12 cellular contexts compared by ENCODE assay signal in genomic region chr11:121067453-121067852, GRCh38. TPM values are rescaled to one million over a fixed set of nuclear protein-coding genes. Genes with fewer than 3 reads are reported as not detected.
A peak's percentile ranks its signal among the peaks of the same experiment; 100 is the strongest.
DNase-seq lines count a peak whose midpoint lies in the region; ATAC-seq, FAIRE-seq and TF ChIP-seq lines count a peak whose summit lies in the region.
"Had no signal": no experiment of that assay in that cellular context is flagged by ENCODE, and none has a peak within 500 bp of the region (broad histone marks: within the 10 kb centered on the region; RNA-seq: fewer than 3 reads in every experiment).

No MANE protein-coding gene starts in this region.

- intact Hi-C loops in kidney (cut with DNase I): no loop called here

- H3K4me1 ChIP-seq in SJCRH30 (peaks cover 9% of the 10 kb centered on the region; the same call in 1 of the 2 replicates), liver (ENCODE audit: control insufficient read depth in 4 of 4, insufficient read depth in 4 of 4, low read length in 3 of 4) (peaks cover 6 to 20% (median 17%) of the 10 kb centered on the region in 4 donors), kidney (ENCODE audit: control insufficient read depth in 1 of 2, insufficient read depth in 1 of 2, low read depth in 1 of 2, low read length in 2 of 2) (peaks cover 0 to 2% of the 10 kb centered on the region in 2 donors), neuronal stem cell (ENCODE audit: control insufficient read depth in 2 of 2, insufficient read depth in 1 of 2, low read depth in 1 of 2, low read length in 2 of 2) (peaks cover 4 to 11% of the 10 kb centered on the region in 2 donors)

- H3K9ac ChIP-seq in liver (ENCODE audit: low read depth in 1 of 2, low read length in 2 of 2) (peak overlapping the region in 1 of 2 donors; percentile 56), kidney (ENCODE audit: low read length in 2 of 2) (no peak overlapping the region), neuronal stem cell (ENCODE audit: low read depth, low read length, poor library complexity) (no peak overlapping the region)
- H3K9ac ChIP-seq: BLaER1 had no signal

- H3K4me2 ChIP-seq in neuronal stem cell (ENCODE audit: insufficient read depth, low read length, poor library complexity, severe bottlenecking): no peak overlapping the region
- H3K4me2 ChIP-seq: BLaER1 had no signal

- no peak overlapping the region for H2BK15ac ChIP-seq in neuronal stem cell (ENCODE audit: low read length)

- H3K79me1 ChIP-seq in neuronal stem cell (ENCODE audit: low read depth, low read length): no peaks in the 10 kb centered on the region

- H3K9me3 ChIP-seq in SJCRH30 (replicated peaks): no peaks in the 10 kb centered on the region
- H3K9me3 ChIP-seq in liver (ENCODE audit: control insufficient read depth in 4 of 4, low read length in 3 of 4): no peaks in the 10 kb centered on the region
- no peaks in the 10 kb centered on the region for H3K9me3 ChIP-seq in kidney (ENCODE audit: control insufficient read depth in 1 of 2, low read length in 2 of 2)
- H3K9me3 ChIP-seq in neuronal stem cell (replicated peaks in 1 of 2; ENCODE audit: control insufficient read depth in 2 of 2, insufficient read depth in 1 of 2, low read depth in 1 of 2, low read length in 2 of 2): peaks cover 0 to 2% of the 10 kb centered on the region in 2 donors

- H2BK120ac ChIP-seq in neuronal stem cell (ENCODE audit: low read depth, low read length): no peak overlapping the region

- TF ChIP-seq RAD21 in liver (IDR thresholded peaks at IDR 0.05): peak; percentile 45 to 62

- H4K8ac ChIP-seq in neuronal stem cell (ENCODE audit: low read depth, low read length): no peak overlapping the region

- H3K4ac ChIP-seq in neuronal stem cell (ENCODE audit: low read length): no peak overlapping the region

- DNase-seq in DMS153 treated with DMSO at 0.1 percent for 48 hours (lab: John Stamatoyannopoulos, UW; ENCODE audit: unreplicated experiment): peak; percentile 80
- peak; percentile 0 for DNase-seq in NCI-H1694 (lab: John Stamatoyannopoulos, UW)
- peak; percentile 4 to 62 for DNase-seq in SJCRH30
- DNase-seq in kidney: no peak
- DNase-seq in T-helper 1 cell: no peak
- DNase-seq in neuronal stem cell (ENCODE audit: low spot score): no peak
- DNase-seq: activated CD4-positive, alpha-beta T cell treated with anti-CD3 and anti-CD28 coated beads for 4 hours; nucleus accumbens; stimulated activated CD4-positive, alpha-beta T cell treated with anti-CD3 and anti-CD28 coated beads, Interleukin-15, amount 100 ng/mL, for 24 hours had no signal

- no peak overlapping the region for H3K23ac ChIP-seq in neuronal stem cell (ENCODE audit: low read depth, low read length, poor library complexity)

- 28% methylated on average over 2 of the region's 2 CpGs for WGBS in liver
- no CpG with 5 or more reads among the region's 2 CpGs for WGBS in neuronal stem cell (ENCODE audit: extremely low coverage in 2 of 2, insufficient read length in 2 of 2, insufficient replicate concordance in 1 of 2), 2 donors

- no peak overlapping the region for H2BK12ac ChIP-seq in neuronal stem cell (ENCODE audit: low read length)

- no peak for FAIRE-seq in kidney (lab: Jason Lieb, UNC)

- TF ChIP-seq CTCF in liver (IDR thresholded peaks at IDR 0.05; ENCODE audit: low read depth, low read length, missing input control) (no peak), kidney (IDR thresholded peaks at IDR 0.05; ENCODE audit: borderline replicate concordance, extremely low read depth, insufficient read depth) (no peak)

- H3K27me3 ChIP-seq in SJCRH30 (no peaks in the 10 kb centered on the region), liver (ENCODE audit: control insufficient read depth in 4 of 4, insufficient read depth in 4 of 4, low read length in 3 of 4) (no peaks in the 10 kb centered on the region), neuronal stem cell (ENCODE audit: control insufficient read depth in 3 of 3, insufficient read depth in 3 of 3, low read depth in 1 of 3, low read length in 3 of 3) (no peaks in the 10 kb centered on the region)
- H3K27me3 ChIP-seq: BLaER1 had no signal

- H4K91ac ChIP-seq in neuronal stem cell (ENCODE audit: low read depth, low read length, poor library complexity): no peak overlapping the region

- H3K4me3 ChIP-seq in SJCRH30 (no peak overlapping the region), liver (ENCODE audit: low read depth in 1 of 3, low read length in 3 of 3) (no peak overlapping the region), kidney (ENCODE audit: low read length in 2 of 2) (no peak overlapping the region), neuronal stem cell (ENCODE audit: low read length in 2 of 2) (no peak overlapping the region)
- H3K4me3 ChIP-seq: BLaER1 had no signal

- no peak overlapping the region for H2BK5ac ChIP-seq in neuronal stem cell (ENCODE audit: low read length)

- H2AFZ ChIP-seq in neuronal stem cell (ENCODE audit: low read length): no peak overlapping the region

- peaks cover 4% of the 10 kb centered on the region; the same call in 1 of the 2 replicates for H3K36me3 ChIP-seq in SJCRH30
- H3K36me3 ChIP-seq in liver (ENCODE audit: control insufficient read depth in 4 of 4, insufficient read depth in 3 of 4, low read depth in 1 of 4, low read length in 3 of 4): peaks cover 0 to 6% (median 2%) of the 10 kb centered on the region in 4 donors
- peaks cover 6 to 10% of the 10 kb centered on the region in 2 donors for H3K36me3 ChIP-seq in kidney (ENCODE audit: control insufficient read depth in 1 of 2, insufficient read depth in 2 of 2, low read length in 2 of 2)
- H3K36me3 ChIP-seq in neuronal stem cell (replicated peaks in 1 of 2; ENCODE audit: control insufficient read depth in 2 of 2, insufficient read depth in 2 of 2, low read length in 2 of 2): peaks cover 0 to 67% of the 10 kb centered on the region in 2 donors

- no peak overlapping the region for H2AK5ac ChIP-seq in neuronal stem cell (ENCODE audit: low read depth, low read length)

- H3K18ac ChIP-seq in neuronal stem cell (ENCODE audit: low read length): no peak overlapping the region

- H3K27ac ChIP-seq in SJCRH30: peak overlapping the region; percentile 27; the same call in 1 of the 2 replicates
- peak overlapping the region; percentile 55 to 71 for H3K27ac ChIP-seq in liver (ENCODE audit: low read depth in 1 of 2, low read length in 2 of 2)
- H3K27ac ChIP-seq in kidney (ENCODE audit: low read depth in 2 of 2, low read length in 2 of 2): no peak overlapping the region
- H3K27ac ChIP-seq in neuronal stem cell (replicated peaks; ENCODE audit: low read length): no peak overlapping the region
- H3K27ac ChIP-seq: BLaER1 had no signal

- no peak for ATAC-seq in HG03520 (IDR thresholded peaks at IDR 0.05; ENCODE audit: unreplicated experiment)

- no peak overlapping the region for H3K14ac ChIP-seq in neuronal stem cell (ENCODE audit: low read length)

TF ChIP-seq in liver, 16 proteins besides CTCF, POLR2A, EP300 and RAD21 (continues in another document):
- peak; percentile 84 for TF ChIP-seq REST (IDR thresholded peaks at IDR 0.05)
- TF ChIP-seq JUND (IDR thresholded peaks at IDR 0.05): peak; percentile 65 to 83
- TF ChIP-seq YY1 (IDR thresholded peaks at IDR 0.05): peak; percentile 95
- TF ChIP-seq, protein P1, sequence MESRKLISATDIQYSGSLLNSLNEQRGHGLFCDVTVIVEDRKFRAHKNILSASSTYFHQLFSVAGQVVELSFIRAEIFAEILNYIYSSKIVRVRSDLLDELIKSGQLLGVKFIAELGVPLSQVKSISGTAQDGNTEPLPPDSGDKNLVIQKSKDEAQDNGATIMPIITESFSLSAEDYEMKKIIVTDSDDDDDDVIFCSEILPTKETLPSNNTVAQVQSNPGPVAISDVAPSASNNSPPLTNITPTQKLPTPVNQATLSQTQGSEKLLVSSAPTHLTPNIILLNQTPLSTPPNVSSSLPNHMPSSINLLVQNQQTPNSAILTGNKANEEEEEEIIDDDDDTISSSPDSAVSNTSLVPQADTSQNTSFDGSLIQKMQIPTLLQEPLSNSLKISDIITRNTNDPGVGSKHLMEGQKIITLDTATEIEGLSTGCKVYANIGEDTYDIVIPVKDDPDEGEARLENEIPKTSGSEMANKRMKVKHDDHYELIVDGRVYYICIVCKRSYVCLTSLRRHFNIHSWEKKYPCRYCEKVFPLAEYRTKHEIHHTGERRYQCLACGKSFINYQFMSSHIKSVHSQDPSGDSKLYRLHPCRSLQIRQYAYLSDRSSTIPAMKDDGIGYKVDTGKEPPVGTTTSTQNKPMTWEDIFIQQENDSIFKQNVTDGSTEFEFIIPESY (IDR thresholded peaks at IDR 0.05): peak; percentile 76

RNA-seq across cellular contexts. Expression of gene TECTA, which starts 33.6 kb away (rescaled TPM):
- total RNA-seq in SJCRH30 (2014; rRNA removed; shearing (Covaris generic)): 0.76 and 1.1 TPM in 2 replicates
- 1 to 10 TPM in 1 of 2 donors, under 1 TPM in 1; 0.93 to 2.4 TPM for total RNA-seq in liver
- under 1 TPM; 0.46 to 0.52 TPM for polyA plus RNA-seq in liver
- total RNA-seq in kidney: 1.2 TPM
- 0.54 TPM for polyA plus RNA-seq in kidney (ENCODE audit: insufficient read depth, low read depth, low replicate concordance)
- polyA plus RNA-seq in neuronal stem cell (2013, experiment 1 of 2): 0.47 TPM
- polyA plus RNA-seq in neuronal stem cell (2013, experiment 2 of 2): 0.54 TPM

RNA-seq across cellular contexts. Expression of gene TBCEL, which starts 43.6 kb away (rescaled TPM):
- total RNA-seq in SJCRH30 (2014; rRNA removed; shearing (Covaris generic)): 16.2 and 18.0 TPM in 2 replicates
- total RNA-seq in liver: 10 to 100 TPM; 25.9 to 41.3 TPM
- 1 to 10 TPM; 6.7 to 9.0 TPM for polyA plus RNA-seq in liver
- 41.8 TPM for total RNA-seq in kidney
- polyA plus RNA-seq in kidney (ENCODE audit: insufficient read depth, low read depth, low replicate concordance): 5.0 TPM
- polyA plus RNA-seq in neuronal stem cell (2013, experiment 1 of 2): 6.8 TPM
- polyA plus RNA-seq in neuronal stem cell (2013, experiment 2 of 2): 6.7 TPM

Comparison
In these comparisons a context has a peak if more than half of its experiments do, and no peak if none do; other contexts are left out.
1. DNase-seq: peak in DMS153 treated with DMSO at 0.1 percent for 48 hours (single experiment), NCI-H1694 (single experiment) and SJCRH30 (2 of 2); none in kidney (single experiment), T-helper 1 cell (0 of 5) and neuronal stem cell (single experiment).
2. H3K27ac ChIP-seq: peak in SJCRH30 (single experiment) and liver (2 of 2); none in kidney (0 of 2) and neuronal stem cell (single experiment).